In genomic region chrX:139691493-139691842, GRCh38 we compare ENCODE assay signal across 9 cellular contexts. TPM values are rescaled to one million over a fixed set of nuclear protein-coding genes. Genes with fewer than 3 reads are reported as not detected.
DNase-seq lines count a peak whose midpoint lies in the region; ATAC-seq and TF ChIP-seq lines count a peak whose summit lies in the region.
"Had no signal": no experiment of that assay in that cellular context is flagged by ENCODE, and none has a peak within 500 bp of the region (broad histone marks: within the 10 kb centered on the region; RNA-seq: fewer than 3 reads in every experiment).

No MANE protein-coding gene starts in this region.

- no peak overlapping the region for H3T11ph ChIP-seq in H9 (ENCODE audit: low read length)

- H4K20me1 ChIP-seq in H9 (ENCODE audit: control insufficient read depth, insufficient read depth, insufficient read length): no peaks in the 10 kb centered on the region

- TF ChIP-seq CTCF in H9 (conservative IDR thresholded peaks at IDR 0.05): no peak
- TF ChIP-seq CTCF in dorsolateral prefrontal cortex (IDR thresholded peaks at IDR 0.05 in 54 of 56, conservative IDR thresholded peaks at IDR 0.05 in 2 of 56; ENCODE audit: low read depth in 1 of 56, partially characterized antibody in 56 of 56): no peak

- ATAC-seq in activated naive CD4-positive, alpha-beta T cell treated with anti-CD3 and anti-CD28 coated beads, Interleukin-2, amount 50 U/mL, for 72 hours: no peak
- no peak for ATAC-seq in GM19463 (IDR thresholded peaks at IDR 0.05; ENCODE audit: unreplicated experiment)
- no peak for ATAC-seq in GM19395 (IDR thresholded peaks at IDR 0.05; ENCODE audit: unreplicated experiment)

- H3K36me3 ChIP-seq in ACC112 (ENCODE audit: insufficient read depth, low read length) (no peaks in the 10 kb centered on the region), mesodermal cell (ENCODE audit: control insufficient read depth, insufficient read depth, low read length) (no peaks in the 10 kb centered on the region)

- H3K9me3 ChIP-seq in H9 (ENCODE audit: control insufficient read depth, low read depth, low read length) (no peaks in the 10 kb centered on the region), mesodermal cell (ENCODE audit: control insufficient read depth, low read length) (no peaks in the 10 kb centered on the region)

- H3K79me2 ChIP-seq in ACC112 (ENCODE audit: control insufficient read depth, insufficient read depth, low read length, unreplicated experiment) (no peaks in the 10 kb centered on the region), H9 (ENCODE audit: insufficient read depth, low read length) (no peaks in the 10 kb centered on the region)

- no peak overlapping the region for H3K4ac ChIP-seq in H9 (ENCODE audit: low read depth, low read length)

- no peak overlapping the region for H2AK5ac ChIP-seq in H9 (ENCODE audit: insufficient read length, low read length)

- H3K9me3 Mint-ChIP-seq in H9: peaks cover 0 to 42% of the 10 kb centered on the region in 2 experiments; a peak in 2 of 5 replicates
- H3K9me3 Mint-ChIP-seq in activated naive CD4-positive, alpha-beta T cell treated with anti-CD3 and anti-CD28 coated beads, Interleukin-2, amount 50 U/mL, for 72 hours: peaks cover 4% of the 10 kb centered on the region in 2 donors

- H3K18ac ChIP-seq in H9 (ENCODE audit: insufficient read length, low read depth, low read length): no peak overlapping the region

- H3K27ac ChIP-seq in ACC112 (ENCODE audit: low read depth, low read length) (no peak overlapping the region), H9 (ENCODE audit: insufficient read length, low read depth, low read length) (no peak overlapping the region), dorsolateral prefrontal cortex (no peak overlapping the region), mesodermal cell (ENCODE audit: low read depth, low read length, severe bottlenecking) (no peak overlapping the region)

- no peak overlapping the region for H2BK20ac ChIP-seq in H9 (ENCODE audit: low read depth, low read length, poor library complexity, severe bottlenecking)

- no peak overlapping the region for H2BK120ac ChIP-seq in H9 (ENCODE audit: low read depth, low read length, poor library complexity, severe bottlenecking)

- no peak overlapping the region for H3K14ac ChIP-seq in H9 (ENCODE audit: insufficient read depth, low read length)

- no peak overlapping the region for H3K56ac ChIP-seq in H9 (ENCODE audit: insufficient read length, low read depth, low read length)

- H3K9ac ChIP-seq in H9 (ENCODE audit: extremely low read depth, insufficient read length, low read length): no peak overlapping the region

- WGBS in H9 (ENCODE audit: extremely low coverage, insufficient read length, low lambda C conversion rate): no CpG with 5 or more reads among the region's 23 CpGs
- WGBS in mesodermal cell (ENCODE audit: insufficient coverage in 2 of 2), 2 experiments: 11% methylated on average over 5 of the region's 23 CpGs; no CpG with 5 or more reads in 1 of the 2 experiments

- H2BK12ac ChIP-seq in H9 (ENCODE audit: insufficient read length, low read depth, low read length): no peak overlapping the region

- H3K4me3 Mint-ChIP-seq in H9: peak overlapping the region; percentile 62 to 76

- no peak overlapping the region for H2AFZ ChIP-seq in ACC112 (ENCODE audit: low read length, unreplicated experiment)
- no peak overlapping the region for H2AFZ ChIP-seq in H9 (ENCODE audit: low read length)

- H3K23me2 ChIP-seq in H9 (ENCODE audit: insufficient read length, low read depth, low read length, poor library complexity, severe bottlenecking): no peaks in the 10 kb centered on the region

- no peak overlapping the region for H4K91ac ChIP-seq in H9 (ENCODE audit: insufficient read length, low read depth, low read length)

- no peaks in the 10 kb centered on the region for H3K4me1 ChIP-seq in ACC112 (ENCODE audit: control insufficient read depth, insufficient read depth, low read length, unreplicated experiment)
- no peaks in the 10 kb centered on the region; the same call in 1 of the 2 replicates for H3K4me1 ChIP-seq in H9 (ENCODE audit: insufficient read depth, low read length)
- H3K4me1 ChIP-seq in mesodermal cell (ENCODE audit: control insufficient read depth, insufficient read depth, low read length, poor library complexity, severe bottlenecking): no peaks in the 10 kb centered on the region

- peak overlapping the region in 1 of 3 experiments; percentile 68; a peak in 2 of 7 replicates for H3K27ac Mint-ChIP-seq in H9
- H3K27ac Mint-ChIP-seq in activated naive CD4-positive, alpha-beta T cell treated with anti-CD3 and anti-CD28 coated beads, Interleukin-2, amount 50 U/mL, for 72 hours: no peak overlapping the region

- no peak overlapping the region for H2BK5ac ChIP-seq in H9 (ENCODE audit: insufficient read length, low read length)

- H3K27me3 Mint-ChIP-seq in H9 (ENCODE audit: low read depth): peaks cover 37% of the 10 kb centered on the region

- H4K5ac ChIP-seq in H9 (ENCODE audit: insufficient read length, low read depth, low read length): no peak overlapping the region

- intact Hi-C loops in dorsolateral prefrontal cortex (cut with DNase I): no loop called here

- DNase-seq in H9 (peak; percentile 25), dorsolateral prefrontal cortex (no peak)
- DNase-seq in effector CD4-positive, alpha-beta T cell: no peak
- no peak for DNase-seq in activated naive CD4-positive, alpha-beta T cell treated with anti-CD3 and anti-CD28 coated beads, Interleukin-2, amount 50 U/mL, for 72 hours (ENCODE audit: low spot score in 2 of 2)
- DNase-seq: kidney glomerular epithelial cell had no signal

- no peaks in the 10 kb centered on the region for H3K36me3 Mint-ChIP-seq in H9 (ENCODE audit: insufficient read depth in 1 of 3, low read depth in 3 of 3)
- peaks cover 0 to 5% of the 10 kb centered on the region in 2 donors for H3K36me3 Mint-ChIP-seq in activated naive CD4-positive, alpha-beta T cell treated with anti-CD3 and anti-CD28 coated beads, Interleukin-2, amount 50 U/mL, for 72 hours

- no peak overlapping the region for H3K23ac ChIP-seq in H9 (ENCODE audit: insufficient read length, low read depth, low read length)

- peaks cover 7 to 13% of the 10 kb centered on the region in 2 experiments for H3K4me1 Mint-ChIP-seq in H9

- H2BK15ac ChIP-seq in H9 (ENCODE audit: low read depth, low read length): no peak overlapping the region

- H4K8ac ChIP-seq in H9 (replicated peaks; ENCODE audit: insufficient read length, low read depth, low read length): no peak overlapping the region

- peaks cover 9% of the 10 kb centered on the region; the same call in 1 of the 2 replicates for H3K27me3 ChIP-seq in ACC112 (ENCODE audit: insufficient read depth, low read length)
- H3K27me3 ChIP-seq in H9 (ENCODE audit: insufficient read depth, low read length): no peaks in the 10 kb centered on the region; the same call in 1 of the 2 replicates
- H3K27me3 ChIP-seq in dorsolateral prefrontal cortex: peaks cover 0 to 72% (median 31%) of the 10 kb centered on the region in 45 donors

- peak overlapping the region; percentile 50 for H3K4me2 ChIP-seq in H9 (ENCODE audit: insufficient read depth, insufficient read length, low read length)

- peak overlapping the region; percentile 75 for H3K4me3 ChIP-seq in ACC112 (ENCODE audit: low read depth, low read length)
- peak overlapping the region in 49 of 59 donors; percentile 23 to 63 (median 43) for H3K4me3 ChIP-seq in dorsolateral prefrontal cortex
- peak overlapping the region; percentile 22 for H3K4me3 ChIP-seq in mesodermal cell (ENCODE audit: extremely low read depth, insufficient read depth, low read length, poor library complexity, severe bottlenecking)

- H3K79me1 ChIP-seq in H9 (ENCODE audit: insufficient read depth, low read depth, low read length, poor library complexity, severe bottlenecking): no peaks in the 10 kb centered on the region

RNA-seq across cellular contexts. Expression of gene MCF2, which starts 16.5 kb away (rescaled TPM):
- 0.39 and 0.48 TPM in 2 replicates for total RNA-seq in H9 (2021)
- 10 to 100 TPM in 108 of 120 experiments, 1 to 10 TPM in 12; 4.2 to 27.3 (median 15.2) TPM for total RNA-seq in dorsolateral prefrontal cortex
- polyA plus RNA-seq in mesodermal cell (2013, experiment 1 of 2): 0.41 TPM
- 0.35 TPM for polyA plus RNA-seq in mesodermal cell (2013, experiment 2 of 2)
- under 1 TPM; 0.23 to 0.72 TPM for total RNA-seq in activated naive CD4-positive, alpha-beta T cell treated with anti-CD3 and anti-CD28 coated beads, Interleukin-2, amount 50 U/mL, for 72 hours

Comparison
In these comparisons a context has a peak if more than half of its experiments do, and no peak if none do; other contexts are left out.
1. H3K4me3 ChIP-seq: peak in every context shown above with its lines; median percentile 75 in ACC112; 43 in dorsolateral prefrontal cortex; 22 in mesodermal cell.